1 cellular context compared by ENCODE assay signal in genomic region chr6:30914076-30914853, GRCh38.
TF ChIP-seq lines count a peak whose summit lies in the region.

Gene VARS2 (plus strand): TSS chr6:30914238. CDS start chr6:30914837, 599 bp downstream.

TF ChIP-seq in K562, 482 proteins besides CTCF, POLR2A, EP300 and RAD21 (continued from another document and continues in another):
- peak; percentile 95 for TF ChIP-seq ZBTB2 (IDR thresholded peaks at IDR 0.05)
- TF ChIP-seq ZKSCAN8 (CRISPR knock-in tag; IDR thresholded peaks at IDR 0.05) = no peak
- peak in 1 of 2 experiments; percentile 82; a peak in 1 of 4 replicates for TF ChIP-seq ARNT (IDR thresholded peaks at IDR 0.05)
- TF ChIP-seq LARP7 (IDR thresholded peaks at IDR 0.05) = no peak
- TF ChIP-seq TBL1XR1 (IDR thresholded peaks at IDR 0.05; ENCODE audit: low read length in 2 of 2) = no peak
- TF ChIP-seq ETV5 (CRISPR knock-in tag; IDR thresholded peaks at IDR 0.05; ENCODE audit: low read depth) = peak; percentile 86
- TF ChIP-seq RERE (CRISPR knock-in tag; IDR thresholded peaks at IDR 0.05; ENCODE audit: borderline replicate concordance) = no peak
- TF ChIP-seq USF2 (CRISPR knock-in tag; IDR thresholded peaks at IDR 0.05) = no peak
- no peak for TF ChIP-seq ZC3H4 (CRISPR knock-in tag; IDR thresholded peaks at IDR 0.05; ENCODE audit: borderline replicate concordance)
- TF ChIP-seq ZNF280B (CRISPR knock-in tag; IDR thresholded peaks at IDR 0.05) = no peak
- no peak; the same call in 1 of the 2 replicates for TF ChIP-seq E2F4 (CRISPR knock-in tag; IDR thresholded peaks at IDR 0.05; ENCODE audit: low read depth)
- TF ChIP-seq RB1 (IDR thresholded peaks at IDR 0.05; ENCODE audit: low read depth) = peak; percentile 94
- no peak for TF ChIP-seq RNF219 (CRISPR knock-in tag; IDR thresholded peaks at IDR 0.05)
- TF ChIP-seq BDP1 (IDR thresholded peaks at IDR 0.05; ENCODE audit: insufficient read depth, insufficient read length) = no peak
- peak; percentile 94 for TF ChIP-seq ZBTB9 (CRISPR knock-in tag; IDR thresholded peaks at IDR 0.05)
- TF ChIP-seq ETS1 (conservative IDR thresholded peaks at IDR 0.05; ENCODE audit: control insufficient read depth, low read depth, low read length) = no peak
- TF ChIP-seq HMBOX1 (IDR thresholded peaks at IDR 0.05) = no peak
- TF ChIP-seq TGIF2 (CRISPR knock-in tag; IDR thresholded peaks at IDR 0.05) = peak; percentile 78; the same call in 1 of the 2 replicates
- no peak; the same call in 1 of the 2 replicates for TF ChIP-seq TSHZ1 (CRISPR knock-in tag; IDR thresholded peaks at IDR 0.05)
- TF ChIP-seq BRCA1 (IDR thresholded peaks at IDR 0.05) = no peak
- no peak for TF ChIP-seq BRCA1 (CRISPR knock-in tag; IDR thresholded peaks at IDR 0.05)
- TF ChIP-seq ZNF280A (IDR thresholded peaks at IDR 0.05; ENCODE audit: low read depth, partially characterized antibody) = no peak
- peak; percentile 78; the same call in 1 of the 2 replicates for TF ChIP-seq ELF2 (CRISPR knock-in tag; IDR thresholded peaks at IDR 0.05)
- TF ChIP-seq SMARCC2 (IDR thresholded peaks at IDR 0.05; ENCODE audit: low read depth) = no peak
